In the genomic region with DNA sequence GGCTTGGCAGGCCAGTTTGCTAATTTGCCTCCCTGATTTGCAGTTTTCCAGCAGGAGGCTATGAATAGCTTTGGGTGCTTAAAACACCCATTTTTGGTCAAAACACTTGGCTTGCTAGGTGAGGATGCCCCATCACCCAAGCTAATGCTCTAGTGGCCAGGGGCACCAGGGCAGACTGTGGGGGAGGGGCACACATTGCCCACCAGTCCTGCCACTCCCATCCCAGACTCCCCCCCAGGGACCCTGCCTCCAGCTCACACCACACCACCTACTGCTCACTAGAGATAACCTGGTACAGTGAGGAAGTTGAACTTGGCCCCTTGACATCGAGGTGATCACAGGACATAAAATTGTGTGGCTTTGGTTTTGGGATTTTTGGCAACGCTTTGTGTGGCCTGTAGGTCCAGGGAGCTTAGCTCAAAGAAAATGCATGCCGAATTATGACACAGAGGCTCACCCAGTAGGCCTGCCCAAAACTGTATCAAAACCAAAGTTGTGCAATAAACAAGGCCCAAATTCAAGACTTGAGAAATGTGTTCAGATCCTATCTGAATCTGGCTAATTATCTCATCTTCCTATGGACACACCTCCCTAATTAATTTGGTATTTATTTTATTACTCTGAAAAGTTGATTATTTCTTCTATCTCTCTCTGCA, we compare ENCODE assay signal across 1 cellular context.
A peak's percentile ranks its signal among the peaks of the same experiment; 100 is the strongest.
TF ChIP-seq lines count a peak whose summit lies in the region.

No MANE protein-coding gene starts in this region.

TF ChIP-seq in IMR-90, 13 proteins besides CTCF, POLR2A, EP300 and RAD21:
- TF ChIP-seq RCOR1 (IDR thresholded peaks at IDR 0.05; ENCODE audit: insufficient replicate concordance, low read length) (no peak), CEBPB (IDR thresholded peaks at IDR 0.05; ENCODE audit: low read depth, low read length) (peak; percentile 77), FOS (IDR thresholded peaks at IDR 0.05; ENCODE audit: low read depth, low read length) (no peak)
